35 cellular contexts compared by ENCODE assay signal in the genomic region with DNA sequence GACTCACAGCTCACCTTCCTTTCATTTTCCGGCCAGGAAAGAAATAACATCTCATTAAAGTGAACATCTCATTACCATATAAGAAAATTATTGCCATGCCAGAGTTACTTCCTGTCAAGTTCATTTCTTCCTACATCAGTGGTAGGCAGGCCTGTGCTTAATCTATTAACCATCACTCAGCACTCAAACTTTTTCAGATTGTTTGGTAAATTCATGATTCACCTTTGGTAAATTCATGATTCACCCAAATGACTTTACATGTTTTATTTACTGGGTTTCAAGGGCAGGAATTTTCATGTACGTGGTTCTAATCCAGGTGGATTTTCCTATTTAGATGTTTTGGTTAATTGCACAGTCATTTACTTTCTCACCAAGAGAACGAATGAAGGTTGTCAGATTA.
"Had no signal": no experiment of that assay in that cellular context is flagged by ENCODE, and none has a peak within 500 bp of the region (broad histone marks: within the 10 kb centered on the region; RNA-seq: fewer than 3 reads in every experiment).

No MANE protein-coding gene starts in this region.

- H2AFZ ChIP-seq: hepatocyte had no signal

- H3K9me3 ChIP-seq: ascending aorta, esophagus muscularis mucosa, gastrocnemius medialis, pancreas, prostate gland, sigmoid colon, thoracic aorta had no signal

- H3K36me3 Mint-ChIP-seq: activated naive CD8-positive, alpha-beta T cell treated with anti-CD3 and anti-CD28 coated beads, Interleukin-2, amount 10 ng/mL, durations not matched to agents 7 days and 5 days; stimulated activated effector memory CD8-positive, alpha-beta T cell treated with anti-CD3 and anti-CD28 coated beads, Interleukin-12 subunit alpha, Interleukin-12 subunit beta, amount 100 ng/mL, for 72 hours had no signal

- H3K27me3 Mint-ChIP-seq: activated naive CD8-positive, alpha-beta T cell treated with anti-CD3 and anti-CD28 coated beads, Interleukin-2, amount 10 ng/mL, durations not matched to agents 7 days and 5 days; brain; stimulated activated naive CD8-positive, alpha-beta T cell treated with anti-CD3 and anti-CD28 coated beads, Interleukin-15, Interleukin-2, amounts not matched to agents 100 ng/mL and 50 ng/mL, for 24 hours had no signal

- H3K36me3 ChIP-seq: ascending aorta, esophagus muscularis mucosa, gastrocnemius medialis, pancreas, prostate gland, sigmoid colon, thoracic aorta had no signal

- H3K4me2 ChIP-seq: hepatocyte had no signal

- DNase-seq: activated CD4-positive, alpha-beta T cell treated with anti-CD3 and anti-CD28 coated beads for 48 hours; activated CD4-positive, alpha-beta T cell treated with anti-CD3 and anti-CD28 coated beads, Interleukin-2, amount 50 U/mL, for 48 hours; activated CD8-positive, alpha-beta memory T cell treated with anti-CD3 and anti-CD28 coated beads, Interleukin-2, amount 50 U/mL, for 4 hours; activated effector memory CD4-positive, alpha-beta T cell treated with anti-CD3 and anti-CD28 coated beads, Interleukin-2, amount 50 U/mL, for 16 hours; activated naive CD4-positive, alpha-beta T cell treated with anti-CD3 and anti-CD28 coated beads for 36 hours; activated naive CD8-positive, alpha-beta T cell treated with anti-CD3 and anti-CD28 coated beads, Interleukin-2, amount 10 ng/mL, durations not matched to agents 7 days and 5 days; activated T-cell treated with anti-CD3 and anti-CD28 coated beads, Interleukin-2, amount 50 U/mL, for 1 hour; caudate nucleus; cortex of kidney; effector memory CD8-positive, alpha-beta T cell; gastrocnemius medialis; islet precursor cell; left cardiac atrium; left ventricle myocardium superior; naive B cell; pancreas; sigmoid colon; small intestine; stimulated activated CD4-positive, alpha-beta T cell treated with anti-CD3 and anti-CD28 coated beads, Interleukin-4, amount 100 ng/mL, for 24 hours; T-helper 9 cell; trophoblast cell had no signal

- H3K27ac ChIP-seq: ascending aorta, esophagus muscularis mucosa, gastrocnemius medialis, hepatocyte, pancreas, prostate gland, sigmoid colon, thoracic aorta, VCaP had no signal

- ATAC-seq: effector memory CD8-positive, alpha-beta T cell; gastrocnemius medialis; left cardiac atrium; left ventricle myocardium superior; pancreas; stimulated activated effector memory CD8-positive, alpha-beta T cell treated with anti-CD3 and anti-CD28 coated beads, Interleukin-12 subunit alpha, Interleukin-12 subunit beta, amount 100 ng/mL, for 72 hours had no signal

- H3K9me3 Mint-ChIP-seq: activated naive CD4-positive, alpha-beta T cell treated with anti-CD3 and anti-CD28 coated beads for 36 hours; activated naive CD8-positive, alpha-beta T cell treated with anti-CD3 and anti-CD28 coated beads, Interleukin-2, amount 10 ng/mL, durations not matched to agents 7 days and 5 days; effector memory CD8-positive, alpha-beta T cell; stimulated activated effector memory CD8-positive, alpha-beta T cell treated with anti-CD3 and anti-CD28 coated beads, Interleukin-12 subunit alpha, Interleukin-12 subunit beta, amount 100 ng/mL, for 72 hours had no signal

- FAIRE-seq: endothelial cell of umbilical vein, pancreas, small intestine, TTC549, urothelium cell line had no signal

- H3K4me1 ChIP-seq: gastrocnemius medialis, prostate gland had no signal

- H3K4me1 Mint-ChIP-seq: activated naive CD8-positive, alpha-beta T cell treated with anti-CD3 and anti-CD28 coated beads, Interleukin-2, amount 10 ng/mL, durations not matched to agents 7 days and 5 days; stimulated activated effector memory CD8-positive, alpha-beta T cell treated with anti-CD3 and anti-CD28 coated beads, Interleukin-12 subunit alpha, Interleukin-12 subunit beta, amount 100 ng/mL, for 72 hours had no signal

- H3K27ac Mint-ChIP-seq: activated naive CD4-positive, alpha-beta T cell treated with anti-CD3 and anti-CD28 coated beads for 36 hours; activated naive CD8-positive, alpha-beta T cell treated with anti-CD3 and anti-CD28 coated beads, Interleukin-2, amount 10 ng/mL, durations not matched to agents 7 days and 5 days; activated T-helper 1 cell treated with anti-CD3 and anti-CD28 coated beads, Interleukin-12 subunit alpha, Interleukin-12 subunit beta, Interleukin-2, Interleukin-4 antibody, amounts not matched to agents 30 ng/mL and 10 ng/mL and 1 ng/mL, durations not matched to agents 14 hours and 24 hours and 36 hours; effector memory CD8-positive, alpha-beta T cell; naive B cell; stimulated activated effector memory CD8-positive, alpha-beta T cell treated with anti-CD3 and anti-CD28 coated beads, Interleukin-12 subunit alpha, Interleukin-12 subunit beta, amount 100 ng/mL, for 72 hours; stimulated activated naive CD8-positive, alpha-beta T cell treated with anti-CD3 and anti-CD28 coated beads, Interleukin-15, Interleukin-2, amounts not matched to agents 100 ng/mL and 50 ng/mL, for 24 hours; T-helper 1 cell treated with Interleukin-12 subunit alpha and Interleukin-12 subunit beta and Interleukin-4 antibody, amounts not matched to agents 30 μg/mL and 1 μg/mL, for 36 hours had no signal

- H3K4me3 Mint-ChIP-seq: activated naive CD4-positive, alpha-beta T cell treated with anti-CD3 and anti-CD28 coated beads for 36 hours; activated naive CD8-positive, alpha-beta T cell treated with anti-CD3 and anti-CD28 coated beads, Interleukin-2, amount 10 ng/mL, durations not matched to agents 7 days and 5 days; activated T-helper 1 cell treated with anti-CD3 and anti-CD28 coated beads, Interleukin-12 subunit alpha, Interleukin-12 subunit beta, Interleukin-2, Interleukin-4 antibody, amounts not matched to agents 30 ng/mL and 10 ng/mL and 1 ng/mL, durations not matched to agents 14 hours and 24 hours and 36 hours; brain; effector memory CD8-positive, alpha-beta T cell; stimulated activated effector memory CD8-positive, alpha-beta T cell treated with anti-CD3 and anti-CD28 coated beads, Interleukin-12 subunit alpha, Interleukin-12 subunit beta, amount 100 ng/mL, for 72 hours; stimulated activated naive CD8-positive, alpha-beta T cell treated with anti-CD3 and anti-CD28 coated beads, Interleukin-15, Interleukin-2, amounts not matched to agents 100 ng/mL and 50 ng/mL, for 24 hours; T-helper 1 cell treated with Interleukin-12 subunit alpha and Interleukin-12 subunit beta and Interleukin-4 antibody, amounts not matched to agents 30 μg/mL and 1 μg/mL, for 36 hours had no signal

- H3K79me2 ChIP-seq: hepatocyte had no signal

- H3K4me3 ChIP-seq: ascending aorta, esophagus muscularis mucosa, gastrocnemius medialis, hepatocyte, pancreas, prostate gland, sigmoid colon, thoracic aorta had no signal

- H3K27me3 ChIP-seq: ascending aorta, esophagus muscularis mucosa, gastrocnemius medialis, hepatocyte, pancreas, sigmoid colon had no signal
